Comparison of ENCODE assay signal across 8 cellular contexts in genomic region chr3:39148116-39149058, GRCh38. TPM values are rescaled to one million over a fixed set of nuclear protein-coding genes. Genes with fewer than 3 reads are reported as not detected.
DNase-seq lines count a peak whose midpoint lies in the region; ATAC-seq, FAIRE-seq and TF ChIP-seq lines count a peak whose summit lies in the region.

No MANE protein-coding gene starts in this region.

- peak overlapping the region; percentile 91 for H3K18ac ChIP-seq in trophoblast cell (ENCODE audit: low read length)

- H2BK120ac ChIP-seq in trophoblast cell (ENCODE audit: insufficient read depth, low read length, poor library complexity): peak overlapping the region; percentile 95

- no peaks in the 10 kb centered on the region for H3K27me3 Mint-ChIP-seq in T-helper 17 cell

- WGBS in trophoblast cell (ENCODE audit: extremely low coverage, insufficient coverage, insufficient read length): no CpG with 5 or more reads among the region's 14 CpGs

- H3K9me1 ChIP-seq in endothelial cell of umbilical vein (replicated peaks; ENCODE audit: control insufficient read depth, extremely low read depth, insufficient read depth, low read length): no peaks in the 10 kb centered on the region

- intact Hi-C loops in endothelial cell of umbilical vein (cut with micrococcal nuclease): loop anchor here (10.0 kb wide), 1 partner anchor 424 kb away; no protein-coding TSS in a partner anchor

- peaks cover 63% of the 10 kb centered on the region for H3K4me1 ChIP-seq in endothelial cell of umbilical vein (ENCODE audit: control insufficient read depth, extremely low read depth, insufficient read depth, low read length)
- H3K4me1 ChIP-seq in trophoblast cell (ENCODE audit: control insufficient read depth in 1 of 2, insufficient read depth in 2 of 2, low read length in 2 of 2): peaks cover 42 to 58% of the 10 kb centered on the region in 2 experiments

- H3K27me3 ChIP-seq in endothelial cell of umbilical vein (ENCODE audit: control insufficient read depth in 2 of 2, insufficient read depth in 2 of 2, low read length in 2 of 2) (no peaks in the 10 kb centered on the region), trophoblast cell (ENCODE audit: insufficient read depth, low read length) (no peaks in the 10 kb centered on the region)

- peak; percentile 92 for FAIRE-seq in endothelial cell of umbilical vein (lab: Jason Lieb, UNC)

- peak overlapping the region; percentile 100 for H3K4me3 Mint-ChIP-seq in T-helper 17 cell

- no peaks in the 10 kb centered on the region for H4K20me1 ChIP-seq in endothelial cell of umbilical vein (replicated peaks; ENCODE audit: control insufficient read depth, extremely low read depth, insufficient read depth, low read length)

- H3K79me2 ChIP-seq in endothelial cell of umbilical vein (ENCODE audit: control insufficient read depth, insufficient read depth, low read length) (peaks cover 75% of the 10 kb centered on the region), trophoblast cell (ENCODE audit: control insufficient read depth, insufficient read depth, low read length, poor library complexity) (peaks cover 51% of the 10 kb centered on the region)

- peaks cover 4 to 23% of the 10 kb centered on the region in 2 experiments for H3K36me3 ChIP-seq in endothelial cell of umbilical vein (ENCODE audit: control insufficient read depth in 2 of 2, extremely low read depth in 1 of 2, insufficient read depth in 2 of 2, low read length in 2 of 2)
- H3K36me3 ChIP-seq in trophoblast cell (ENCODE audit: control insufficient read depth in 1 of 2, insufficient read depth in 2 of 2, low read length in 2 of 2): peaks cover 25 to 27% of the 10 kb centered on the region in 2 experiments

- H3K9ac ChIP-seq in endothelial cell of umbilical vein (replicated peaks; ENCODE audit: extremely low read depth, insufficient read depth, low read length) (peak overlapping the region; percentile 76), trophoblast cell (ENCODE audit: low read length) (no peak overlapping the region)

- peak overlapping the region; percentile 77 for H2BK12ac ChIP-seq in trophoblast cell (ENCODE audit: low read length)

- H2AFZ ChIP-seq in endothelial cell of umbilical vein (ENCODE audit: low read depth, low read length) (no peak overlapping the region), trophoblast cell (ENCODE audit: insufficient read depth, low read length, poor library complexity) (no peak overlapping the region)

- peak in 4 of 6 experiments; percentile 33 to 65 (median 47) for DNase-seq in stimulated activated naive CD4-positive, alpha-beta T cell (lab: John Stamatoyannopoulos, UW)
- no peak for DNase-seq in stimulated activated naive CD4-positive, alpha-beta T cell treated with Interleukin-2 at 50 U/mL for 16 hours (lab: John Stamatoyannopoulos, UW)
- DNase-seq in T-helper 17 cell (no peak), endothelial cell of umbilical vein (ENCODE audit: low read depth, low spot score) (peak; percentile 91), trophoblast cell (no peak), ecto neural progenitor cell (ENCODE audit: low spot score) (no peak), NCI-H1694 (lab: John Stamatoyannopoulos, UW) (no peak)

- dilution Hi-C loops in endothelial cell of umbilical vein (cut with MboI; ENCODE audit: extremely low pct_ligation_motif_present, low sequenced_read_pairs): no loop called here

- H3K36me3 Mint-ChIP-seq in T-helper 17 cell (ENCODE audit: low read depth): peaks cover 9% of the 10 kb centered on the region

- H3K4me2 ChIP-seq in endothelial cell of umbilical vein (ENCODE audit: insufficient read depth, low read length) (peak overlapping the region; percentile 73), trophoblast cell (ENCODE audit: low read length) (peak overlapping the region; percentile 44)

- H3K9me3 ChIP-seq in T-helper 17 cell (ENCODE audit: control insufficient read depth, low read length, poor library complexity, severe bottlenecking) (peaks cover 6% of the 10 kb centered on the region), endothelial cell of umbilical vein (replicated peaks; ENCODE audit: control insufficient read depth, insufficient read depth, low read length) (no peaks in the 10 kb centered on the region), trophoblast cell (ENCODE audit: insufficient read depth, low read depth, low read length) (no peaks in the 10 kb centered on the region)

- TF ChIP-seq POLR2A in endothelial cell of umbilical vein (IDR thresholded peaks at IDR 0.05; ENCODE audit: low read depth, low read length): peak; percentile 20

- no TSS peak for BruUV-seq in endothelial cell of umbilical vein (replicated peaks; lab: Mats Ljungman, UMichigan)

- peak overlapping the region; percentile 94 for H4K91ac ChIP-seq in trophoblast cell (ENCODE audit: low read depth, low read length)

- no peak for TF ChIP-seq CTCF in endothelial cell of umbilical vein (IDR thresholded peaks at IDR 0.05; ENCODE audit: extremely low read depth in 1 of 2, insufficient read depth in 1 of 2, low read depth in 1 of 2, low read length in 2 of 2)

- peak overlapping the region; percentile 98 for H2BK5ac ChIP-seq in trophoblast cell (ENCODE audit: low read depth, low read length, poor library complexity)

- H3K4me1 Mint-ChIP-seq in T-helper 17 cell: peaks cover 78% of the 10 kb centered on the region

- peak overlapping the region; percentile 97 for H3K27ac ChIP-seq in endothelial cell of umbilical vein (ENCODE audit: insufficient read depth, low read depth, low read length)
- peak overlapping the region; percentile 98 for H3K27ac ChIP-seq in trophoblast cell (ENCODE audit: low read depth, low read length)

- peak overlapping the region; percentile 85 for H3K4ac ChIP-seq in trophoblast cell (ENCODE audit: low read depth, low read length)

- H3K4me3 ChIP-seq in endothelial cell of umbilical vein (replicated peaks in 1 of 3; ENCODE audit: insufficient read depth in 1 of 3, low read depth in 1 of 3, low read length in 3 of 3) (peak overlapping the region in 1 of 3 experiments; percentile 33), trophoblast cell (ENCODE audit: low read depth, low read length) (no peak overlapping the region)

- H3K23ac ChIP-seq in trophoblast cell (ENCODE audit: low read length): no peak overlapping the region

- ATAC-seq in HG03045 (IDR thresholded peaks at IDR 0.05; ENCODE audit: unreplicated experiment) (peak; percentile 6), T-helper 17 cell (no peak)

- H2AK5ac ChIP-seq in trophoblast cell (ENCODE audit: low read length): peak overlapping the region; percentile 87

- H3K14ac ChIP-seq in trophoblast cell (ENCODE audit: low read length): peak overlapping the region; percentile 84

- H3K79me1 ChIP-seq in trophoblast cell (ENCODE audit: low read length): peaks cover 69% of the 10 kb centered on the region

- H4K12ac ChIP-seq in trophoblast cell (ENCODE audit: low read depth, low read length): no peak overlapping the region

- peak overlapping the region; percentile 66 for H4K8ac ChIP-seq in trophoblast cell (ENCODE audit: low read depth, low read length)

- peak overlapping the region; percentile 99 for H3K27ac Mint-ChIP-seq in T-helper 17 cell

- CTCF ChIA-PET in endothelial cell of umbilical vein (lab: Charles Lee): interaction anchor here (0.9 to 3.3 kb wide), 5 partner anchors 18 to 143 kb away, joined by 3 to 20 read pairs (median 8); no protein-coding TSS in a partner anchor

- POLR2A ChIA-PET in endothelial cell of umbilical vein (lab: Charles Lee): interaction anchor here (1.0 to 2.6 kb wide), 2 partner anchors 14 to 29 kb away, joined by 3 to 19 read pairs; no protein-coding TSS in a partner anchor

RNA-seq across cellular contexts. Expression of gene CSRNP1, which starts 5.0 kb away (rescaled TPM):
- total RNA-seq in T-helper 17 cell: 100 to 1,000 TPM; 356 to 408 TPM
- total RNA-seq in endothelial cell of umbilical vein: 13.2 and 14.9 TPM in 2 replicates
- 26.5 and 33.7 TPM in 2 replicates for polyA plus RNA-seq in endothelial cell of umbilical vein
- 27.3 and 34.2 TPM in 2 replicates for polyA plus RNA-seq in endothelial cell of umbilical vein (2011; cell fraction: cytosol; rRNA removed)
- 74.3 and 77.1 TPM in 2 replicates for polyA plus RNA-seq in endothelial cell of umbilical vein (2011; cell fraction: nucleus; rRNA removed)
- polyA plus RNA-seq in endothelial cell of umbilical vein (2012): 18.2 and 22.1 TPM in 2 replicates
- polyA minus RNA-seq in endothelial cell of umbilical vein: 30.1 and 41.8 TPM in 2 replicates
- 11.6 TPM for polyA minus RNA-seq in endothelial cell of umbilical vein (2011; cell fraction: cytosol; rRNA and poly(A)+ RNA removed)
- 46.5 and 58.1 TPM in 2 replicates for polyA minus RNA-seq in endothelial cell of umbilical vein (2011; cell fraction: nucleus; rRNA and poly(A)+ RNA removed)
- 35.6 and 35.8 TPM in 2 replicates for polyA plus RNA-seq in trophoblast cell (2013)

RNA-seq across cellular contexts. Expression of gene TTC21A, which starts 40.9 kb away (rescaled TPM):
- total RNA-seq in T-helper 17 cell: 10 to 100 TPM in 1 of 2 donors, 1 to 10 TPM in 1; 3.5 to 12.3 TPM
- 6.3 and 7.8 TPM in 2 replicates for total RNA-seq in endothelial cell of umbilical vein
- polyA plus RNA-seq in endothelial cell of umbilical vein: 4.7 and 4.8 TPM in 2 replicates
- 1.8 and 2.6 TPM in 2 replicates for polyA plus RNA-seq in endothelial cell of umbilical vein (2011; cell fraction: cytosol; rRNA removed)
- polyA plus RNA-seq in endothelial cell of umbilical vein (2011; cell fraction: nucleus; rRNA removed): 37.7 and 45.2 TPM in 2 replicates
- polyA plus RNA-seq in endothelial cell of umbilical vein (2012): 2.9 and 3.0 TPM in 2 replicates
- polyA minus RNA-seq in endothelial cell of umbilical vein: 7.2 and 21.0 TPM in 2 replicates
- 1.0 TPM for polyA minus RNA-seq in endothelial cell of umbilical vein (2011; cell fraction: cytosol; rRNA and poly(A)+ RNA removed)
- 18.8 and 22.5 TPM in 2 replicates for polyA minus RNA-seq in endothelial cell of umbilical vein (2011; cell fraction: nucleus; rRNA and poly(A)+ RNA removed)
- polyA plus RNA-seq in trophoblast cell (2013): 1.8 and 2.1 TPM in 2 replicates

RNA-seq across cellular contexts. Expression of gene GORASP1, which starts 41.0 kb away (rescaled TPM):
- total RNA-seq in T-helper 17 cell (10 to 100 TPM; 29.2 to 40.1 TPM), endothelial cell of umbilical vein (68.0 and 74.7 TPM in 2 replicates)
- 62.5 and 68.0 TPM in 2 replicates for polyA plus RNA-seq in endothelial cell of umbilical vein
- polyA plus RNA-seq in endothelial cell of umbilical vein (2011; cell fraction: cytosol; rRNA removed): 44.1 and 52.8 TPM in 2 replicates
- 226 and 257 TPM in 2 replicates for polyA plus RNA-seq in endothelial cell of umbilical vein (2011; cell fraction: nucleus; rRNA removed)
- polyA plus RNA-seq in endothelial cell of umbilical vein (2012): 45.8 and 53.6 TPM in 2 replicates
- polyA minus RNA-seq in endothelial cell of umbilical vein: 75.0 and 85.5 TPM in 2 replicates
- 25.7 TPM for polyA minus RNA-seq in endothelial cell of umbilical vein (2011; cell fraction: cytosol; rRNA and poly(A)+ RNA removed)
- 61.1 and 70.4 TPM in 2 replicates for polyA minus RNA-seq in endothelial cell of umbilical vein (2011; cell fraction: nucleus; rRNA and poly(A)+ RNA removed)
- polyA plus RNA-seq in trophoblast cell (2013): 19.6 and 19.9 TPM in 2 replicates

RNA-seq across cellular contexts. Expression of gene XIRP1, which starts 44.0 kb away (rescaled TPM):
- total RNA-seq in T-helper 17 cell (not detected), endothelial cell of umbilical vein (not detected in 2 replicates)
- not detected in 2 replicates for polyA plus RNA-seq in endothelial cell of umbilical vein
- polyA plus RNA-seq in endothelial cell of umbilical vein (2011; cell fraction: cytosol; rRNA removed): not detected in 2 replicates
- not detected in 2 replicates for polyA plus RNA-seq in endothelial cell of umbilical vein (2011; cell fraction: nucleus; rRNA removed)
- not detected in 2 replicates for polyA plus RNA-seq in endothelial cell of umbilical vein (2012)
- not detected in 2 replicates for polyA minus RNA-seq in endothelial cell of umbilical vein
- polyA minus RNA-seq in endothelial cell of umbilical vein (2011; cell fraction: cytosol; rRNA and poly(A)+ RNA removed): not detected
- not detected in 2 replicates for polyA minus RNA-seq in endothelial cell of umbilical vein (2011; cell fraction: nucleus; rRNA and poly(A)+ RNA removed)
- polyA plus RNA-seq in trophoblast cell (2013): 0.05 and 0.07 TPM in 2 replicates

Comparison
In these comparisons a context has a peak if more than half of its experiments do, and no peak if none do; other contexts are left out.
1. DNase-seq: peak in stimulated activated naive CD4-positive, alpha-beta T cell (4 of 6) and endothelial cell of umbilical vein (single experiment); none in stimulated activated naive CD4-positive, alpha-beta T cell treated with Interleukin-2 at 50 U/mL for 16 hours (single experiment), T-helper 17 cell (0 of 3), trophoblast cell (0 of 2), ecto neural progenitor cell (single experiment) and NCI-H1694 (single experiment).
2. RNA of gene CSRNP1, which starts 5.0 kb away (total RNA-seq): 356 to 408 TPM in T-helper 17 cell; 13.2 to 14.9 TPM in endothelial cell of umbilical vein; every median in the first group is over 10 times any median in the second.